18 cellular contexts compared by ENCODE assay signal in genomic region chr14:78107171-78107570, GRCh38.
A peak's percentile ranks its signal among the peaks of the same experiment; 100 is the strongest.
DNase-seq lines count a peak whose midpoint lies in the region; ATAC-seq and TF ChIP-seq lines count a peak whose summit lies in the region.
"Had no signal": no experiment of that assay in that cellular context is flagged by ENCODE, and none has a peak within 500 bp of the region (broad histone marks: within the 10 kb centered on the region; RNA-seq: fewer than 3 reads in every experiment).

No MANE protein-coding gene starts in this region.

- no peak overlapping the region for H3K27ac ChIP-seq in WERI-Rb-1
- H3K27ac ChIP-seq in aorta (ENCODE audit: low read depth in 1 of 2, low read length in 2 of 2) = no peak overlapping the region
- H3K27ac ChIP-seq: A549 had no signal

- intact Hi-C loops in Calu3 (cut with micrococcal nuclease; ENCODE audit: unreplicated experiment) (loop anchor here (1.0 kb wide), 1 partner anchor 28 kb away; no protein-coding TSS in a partner anchor), aorta (cut with DNase I) (no loop called here)

- no peak overlapping the region for H3K27ac Mint-ChIP-seq in Calu3 (ENCODE audit: unreplicated experiment)
- H3K27ac Mint-ChIP-seq: CD4-positive, alpha-beta memory T cell had no signal

- DNase-seq in Calu3 = peak; percentile 13
- peak; percentile 29 for DNase-seq in WERI-Rb-1
- peak; percentile 63 for DNase-seq in kidney tubule cell (ENCODE audit: low spot score)
- no peak for DNase-seq in GM20000 (ENCODE audit: low spot score)
- DNase-seq in aorta = no peak
- DNase-seq: 8988T; C1 segment of cervical spinal cord; CD4-positive, alpha-beta memory T cell; COR-L47; DMS79; EL; GDM1; GOT3; H7; HCEC 1CT had no signal

- H3K4me1 ChIP-seq in aorta (ENCODE audit: control insufficient read depth in 1 of 2, insufficient read depth in 2 of 2, low read length in 2 of 2) = no peaks in the 10 kb centered on the region
- H3K4me1 ChIP-seq: A549 had no signal

- TF ChIP-seq CTCF in Calu3 (IDR thresholded peaks at IDR 0.05; ENCODE audit: unreplicated experiment) (no peak), WERI-Rb-1 (IDR thresholded peaks at IDR 0.05; ENCODE audit: low read depth, low read length) (no peak), GM20000 (IDR thresholded peaks at IDR 0.05; ENCODE audit: extremely low read depth, missing control alignments) (no peak)

- CTCF ChIA-PET in Calu3 (lab: Charles Lee) = no interaction called here

- peaks cover 4% of the 10 kb centered on the region for H3K9me3 Mint-ChIP-seq in Calu3 (ENCODE audit: low read depth, unreplicated experiment)

- no peaks in the 10 kb centered on the region for H3K36me3 ChIP-seq in WERI-Rb-1
- H3K36me3 ChIP-seq in aorta (ENCODE audit: control insufficient read depth in 1 of 2, insufficient read depth in 2 of 2, low read length in 1 of 2) = no peaks in the 10 kb centered on the region

- ATAC-seq in aorta (ENCODE audit: low FRiP score) = no peak
- no peak for ATAC-seq in HG02973 (IDR thresholded peaks at IDR 0.05; ENCODE audit: unreplicated experiment)
- ATAC-seq: A549, GM12878 had no signal

- H3K27me3 Mint-ChIP-seq in Calu3 (ENCODE audit: unreplicated experiment) = no peaks in the 10 kb centered on the region

- no peak overlapping the region for H3K4me3 Mint-ChIP-seq in Calu3 (ENCODE audit: low read depth, unreplicated experiment)
- H3K4me3 Mint-ChIP-seq: CD4-positive, alpha-beta memory T cell had no signal

- BruUV-seq in Calu3 (replicated peaks; lab: Mats Ljungman, UMichigan) = no TSS peak

- H3K27me3 ChIP-seq in WERI-Rb-1 (ENCODE audit: insufficient read depth, low read depth, severe bottlenecking) (no peaks in the 10 kb centered on the region), aorta (ENCODE audit: control insufficient read depth in 1 of 2, insufficient read depth in 2 of 2, low read length in 1 of 2) (no peaks in the 10 kb centered on the region)

- no peaks in the 10 kb centered on the region for H3K36me3 Mint-ChIP-seq in Calu3 (ENCODE audit: insufficient read depth, unreplicated experiment)
- H3K36me3 Mint-ChIP-seq: CD4-positive, alpha-beta memory T cell had no signal

- H3K9me3 ChIP-seq in WERI-Rb-1 (ENCODE audit: severe bottlenecking) (no peaks in the 10 kb centered on the region), aorta (ENCODE audit: control insufficient read depth, low read length) (peaks cover 2% of the 10 kb centered on the region)
- H3K9me3 ChIP-seq: A549 had no signal

- peaks cover 19% of the 10 kb centered on the region for H3K4me1 Mint-ChIP-seq in Calu3 (ENCODE audit: low read depth, unreplicated experiment)
- H3K4me1 Mint-ChIP-seq: CD4-positive, alpha-beta memory T cell had no signal

- H3K4me3 ChIP-seq in WERI-Rb-1 (ENCODE audit: low read depth, low read length) = no peak overlapping the region
- H3K4me3 ChIP-seq in aorta (ENCODE audit: low read length in 2 of 2) = no peak overlapping the region
- H3K4me3 ChIP-seq: A549, GM12878 had no signal

Comparison
In these comparisons a context has a peak if more than half of its experiments do, and no peak if none do; other contexts are left out.
1. DNase-seq: peak in Calu3 (single experiment), WERI-Rb-1 (single experiment) and kidney tubule cell (single experiment); none in GM20000 (single experiment) and aorta (0 of 2).